ENCODE assay signal across 1 cellular context in the genomic region with DNA sequence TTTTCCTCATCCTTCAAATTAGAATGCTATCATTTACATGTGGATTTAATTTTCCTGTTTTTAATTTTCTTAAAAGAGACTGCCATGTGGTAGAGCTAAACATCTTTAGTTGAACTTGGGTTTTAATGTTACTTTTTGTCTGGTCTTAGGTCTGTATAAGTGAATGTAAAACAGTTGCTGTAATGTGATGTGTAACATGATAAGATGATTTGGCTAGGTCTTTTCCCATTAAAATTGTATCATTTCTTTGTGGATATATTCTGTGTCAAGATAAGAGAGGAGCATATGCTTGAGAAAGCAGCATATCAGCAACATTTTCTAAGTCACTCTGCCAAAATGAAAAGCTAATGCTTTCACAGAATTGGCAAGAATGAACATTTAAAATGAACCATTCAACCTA.
TF ChIP-seq lines count a peak whose summit lies in the region.

No MANE protein-coding gene starts in this region.

TF ChIP-seq in GM12878, 131 proteins besides CTCF, POLR2A, EP300 and RAD21 (continued from another document):
- no peak for TF ChIP-seq E2F8 (IDR thresholded peaks at IDR 0.05; ENCODE audit: low read depth, partially characterized antibody)
